ENCODE assay signal across 1 cellular context in the genomic region with DNA sequence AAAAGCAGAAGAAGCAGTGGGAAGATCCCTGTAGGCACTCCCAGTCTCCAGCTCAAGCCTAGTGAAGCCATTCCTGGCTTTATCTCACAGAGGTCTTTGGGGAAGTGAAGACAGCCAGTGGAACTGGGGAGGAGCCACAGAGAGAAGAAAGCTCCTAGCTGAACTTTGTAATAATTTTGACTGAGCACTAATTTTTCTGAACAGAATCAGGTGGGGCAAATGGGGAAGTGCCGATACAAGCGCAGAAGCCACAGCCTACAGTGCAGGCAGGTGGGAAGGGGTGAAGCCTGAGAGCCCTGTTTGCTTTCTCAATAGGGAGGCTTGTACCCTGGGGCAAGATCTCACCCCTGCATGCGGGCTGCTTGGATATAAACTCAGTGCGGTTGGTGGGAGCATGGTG.
TF ChIP-seq lines count a peak whose summit lies in the region.

No MANE protein-coding gene starts in this region.

TF ChIP-seq in GM12878, 131 proteins besides CTCF, POLR2A, EP300 and RAD21:
- peak; percentile 78 for TF ChIP-seq SPI1 (IDR thresholded peaks at IDR 0.05; ENCODE audit: borderline replicate concordance, insufficient read depth, low read depth, low read length)
- no peak for TF ChIP-seq BMI1 (IDR thresholded peaks at IDR 0.05; ENCODE audit: borderline replicate concordance)
TF ChIP-seq in GM12878: peak in this region for 1.
